Comparison of ENCODE assay signal across 17 cellular contexts in genomic region chrX:153688071-153688470, GRCh38. TPM values are rescaled to one million over a fixed set of nuclear protein-coding genes. Genes with fewer than 3 reads are reported as not detected.
A peak's percentile ranks its signal among the peaks of the same experiment; 100 is the strongest.
DNase-seq lines count a peak whose midpoint lies in the region; ATAC-seq and TF ChIP-seq lines count a peak whose summit lies in the region.
"Had no signal": no experiment of that assay in that cellular context is flagged by ENCODE, and none has a peak within 500 bp of the region (broad histone marks: within the 10 kb centered on the region; RNA-seq: fewer than 3 reads in every experiment).

No MANE protein-coding gene starts in this region.

- H3K4me1 ChIP-seq in body of pancreas (peaks cover 13% of the 10 kb centered on the region), upper lobe of right lung (no peaks in the 10 kb centered on the region)

- H3K27me3 Mint-ChIP-seq in natural killer cell treated with Interleukin-12 subunit alpha and Interleukin-12 subunit beta and Interleukin-15 and Interleukin-18, amount 100 ng/mL, for 72 hours, result peaks cover 0 to 5% of the 10 kb centered on the region in 2 donors

- H3K27ac Mint-ChIP-seq in natural killer cell treated with Interleukin-12 subunit alpha and Interleukin-12 subunit beta and Interleukin-15 and Interleukin-18, amount 100 ng/mL, for 72 hours, result no peak overlapping the region
- H3K27ac Mint-ChIP-seq: activated naive CD4-positive, alpha-beta T cell treated with anti-CD3 and anti-CD28 coated beads, Interleukin-2, amount 10 ng/mL, durations not matched to agents 7 days and 5 days; GM23338; IgD-negative memory B cell; type B pancreatic cell had no signal

- TF ChIP-seq POLR2A in body of pancreas (IDR thresholded peaks at IDR 0.05), result no peak

- no peaks in the 10 kb centered on the region for H3K9me3 ChIP-seq in body of pancreas
- H3K9me3 ChIP-seq in upper lobe of right lung, result no peaks in the 10 kb centered on the region

- peak overlapping the region; percentile 53 for H3K4me3 Mint-ChIP-seq in natural killer cell treated with Interleukin-12 subunit alpha and Interleukin-12 subunit beta and Interleukin-15 and Interleukin-18, amount 100 ng/mL, for 72 hours

- H3K36me3 ChIP-seq in body of pancreas (replicated peaks in 1 of 2; ENCODE audit: insufficient read depth in 1 of 2, low read depth in 2 of 2) (no peaks in the 10 kb centered on the region), upper lobe of right lung (no peaks in the 10 kb centered on the region)
- H3K36me3 ChIP-seq: cardiac muscle cell had no signal

- H3K4me3 ChIP-seq in body of pancreas (no peak overlapping the region), dorsolateral prefrontal cortex (peak overlapping the region in 6 of 59 donors; percentile 33 to 73 (median 68)), upper lobe of right lung (no peak overlapping the region)

- DNase-seq in DMS53 (lab: John Stamatoyannopoulos, UW), result peak; percentile 56
- DNase-seq in DMS53 treated with DMSO at 0.1 percent for 48 hours (lab: John Stamatoyannopoulos, UW; ENCODE audit: unreplicated experiment), result no peak
- peak; percentile 27 for DNase-seq in GM03348 (ENCODE audit: low spot score)
- DNase-seq in body of pancreas, result no peak
- DNase-seq in natural killer cell treated with Interleukin-12 subunit alpha and Interleukin-12 subunit beta and Interleukin-15 and Interleukin-18, amount 100 ng/mL, for 72 hours (ENCODE audit: low spot score), result no peak
- no peak for DNase-seq in dorsolateral prefrontal cortex
- DNase-seq in upper lobe of right lung, result no peak
- DNase-seq: foreskin melanocyte had no signal

- WGBS in body of pancreas, 2 donors, result 0% methylated on average over 4 of the region's 69 CpGs; no CpG with 5 or more reads in 1 of the 2 donors

- intact Hi-C loops in body of pancreas (cut with DNase I) (no loop called here), dorsolateral prefrontal cortex (cut with DNase I) (no loop called here), upper lobe of right lung (cut with DNase I) (no loop called here)

- no peaks in the 10 kb centered on the region for H3K9me3 Mint-ChIP-seq in natural killer cell treated with Interleukin-12 subunit alpha and Interleukin-12 subunit beta and Interleukin-15 and Interleukin-18, amount 100 ng/mL, for 72 hours
- H3K9me3 Mint-ChIP-seq: activated naive CD4-positive, alpha-beta T cell treated with anti-CD3 and anti-CD28 coated beads, Interleukin-2, amount 10 ng/mL, durations not matched to agents 7 days and 5 days; IgD-negative memory B cell; type B pancreatic cell had no signal

- H3K27me3 ChIP-seq in body of pancreas (no peaks in the 10 kb centered on the region), dorsolateral prefrontal cortex (peaks cover 0 to 56% (median 6%) of the 10 kb centered on the region in 45 donors), upper lobe of right lung (no peaks in the 10 kb centered on the region)
- H3K27me3 ChIP-seq: cardiac muscle cell had no signal

- no peaks in the 10 kb centered on the region for H3K36me3 Mint-ChIP-seq in natural killer cell treated with Interleukin-12 subunit alpha and Interleukin-12 subunit beta and Interleukin-15 and Interleukin-18, amount 100 ng/mL, for 72 hours
- H3K36me3 Mint-ChIP-seq: activated naive CD4-positive, alpha-beta T cell treated with anti-CD3 and anti-CD28 coated beads, Interleukin-2, amount 10 ng/mL, durations not matched to agents 7 days and 5 days; IgD-negative memory B cell; type B pancreatic cell had no signal

- H3K4me1 Mint-ChIP-seq in natural killer cell treated with Interleukin-12 subunit alpha and Interleukin-12 subunit beta and Interleukin-15 and Interleukin-18, amount 100 ng/mL, for 72 hours (ENCODE audit: low read depth in 2 of 2), result no peaks in the 10 kb centered on the region
- H3K4me1 Mint-ChIP-seq: IgD-negative memory B cell had no signal

- ATAC-seq in body of pancreas (peak; percentile 37), upper lobe of right lung (no peak), GM18868 (IDR thresholded peaks at IDR 0.05; ENCODE audit: unreplicated experiment) (no peak)
- ATAC-seq in natural killer cell treated with Interleukin-12 subunit alpha and Interleukin-12 subunit beta and Interleukin-15 and Interleukin-18, amount 100 ng/mL, for 72 hours, result peak; percentile 32 to 33

- TF ChIP-seq CTCF in body of pancreas (IDR thresholded peaks at IDR 0.05) (no peak), dorsolateral prefrontal cortex (IDR thresholded peaks at IDR 0.05 in 54 of 56, conservative IDR thresholded peaks at IDR 0.05 in 2 of 56; ENCODE audit: low read depth in 1 of 56, partially characterized antibody in 56 of 56) (no peak), upper lobe of right lung (IDR thresholded peaks at IDR 0.05) (no peak)

- H3K27ac ChIP-seq in body of pancreas (no peak overlapping the region), dorsolateral prefrontal cortex (no peak overlapping the region), upper lobe of right lung (no peak overlapping the region)
- H3K27ac ChIP-seq: SK-N-MC had no signal

RNA-seq across cellular contexts. Expression of gene SLC6A8, which starts 0.3 kb away (rescaled TPM):
- 10 to 100 TPM; 11.7 to 18.5 TPM for total RNA-seq in body of pancreas
- total RNA-seq in natural killer cell treated with Interleukin-12 subunit alpha and Interleukin-12 subunit beta and Interleukin-15 and Interleukin-18, amount 100 ng/mL, for 72 hours, result 1 to 10 TPM; 2.3 to 4.1 TPM
- 100 to 1,000 TPM in 116 of 120 experiments, 10 to 100 TPM in 4; 86.4 to 357 (median 144) TPM for total RNA-seq in dorsolateral prefrontal cortex
- total RNA-seq in upper lobe of right lung, result 8.0 TPM

RNA-seq across cellular contexts. Expression of gene PNCK, which starts 14.5 kb away (rescaled TPM):
- not detected for total RNA-seq in body of pancreas
- not detected for total RNA-seq in natural killer cell treated with Interleukin-12 subunit alpha and Interleukin-12 subunit beta and Interleukin-15 and Interleukin-18, amount 100 ng/mL, for 72 hours
- total RNA-seq in dorsolateral prefrontal cortex, result 100 to 1,000 TPM in 97 of 120 experiments, 10 to 100 TPM in 23; 27.4 to 186 (median 123) TPM
- 0.72 TPM for total RNA-seq in upper lobe of right lung

RNA-seq across cellular contexts. Expression of gene BCAP31, which starts 36.1 kb away (rescaled TPM):
- total RNA-seq in body of pancreas (10 to 100 TPM; 64.6 TPM), dorsolateral prefrontal cortex (100 to 1,000 TPM; 115 to 220 (median 178) TPM), upper lobe of right lung (233 TPM)
- 100 to 1,000 TPM; 156 to 159 TPM for total RNA-seq in natural killer cell treated with Interleukin-12 subunit alpha and Interleukin-12 subunit beta and Interleukin-15 and Interleukin-18, amount 100 ng/mL, for 72 hours

RNA-seq across cellular contexts. Expression of gene ABCD1, which starts 36.6 kb away (rescaled TPM):
- total RNA-seq in body of pancreas (10 to 100 TPM; 11.2 to 31.6 TPM), dorsolateral prefrontal cortex (1 to 10 TPM; 2.4 to 8.3 (median 4.5) TPM), upper lobe of right lung (15.1 TPM)
- total RNA-seq in natural killer cell treated with Interleukin-12 subunit alpha and Interleukin-12 subunit beta and Interleukin-15 and Interleukin-18, amount 100 ng/mL, for 72 hours, result 10 to 100 TPM in 1 of 2 donors, 1 to 10 TPM in 1; 7.4 to 12.2 TPM

RNA-seq across cellular contexts. Expression of gene DUSP9, which starts 41.1 kb away (rescaled TPM):
- total RNA-seq in body of pancreas, result not detected
- total RNA-seq in natural killer cell treated with Interleukin-12 subunit alpha and Interleukin-12 subunit beta and Interleukin-15 and Interleukin-18, amount 100 ng/mL, for 72 hours, result not detected
- total RNA-seq in dorsolateral prefrontal cortex, result 10 to 100 TPM in 2 of 120 experiments, 1 to 10 TPM in 117, under 1 TPM in 1; 0.93 to 13.7 (median 3.5) TPM
- not detected for total RNA-seq in upper lobe of right lung
- total RNA-seq: mononuclear cell, posterior vena cava had no signal

Comparison
In these comparisons a context has a peak if more than half of its experiments do, and no peak if none do; other contexts are left out.
1. DNase-seq: peak in DMS53 (single experiment) and GM03348 (single experiment); none in DMS53 treated with DMSO at 0.1 percent for 48 hours (single experiment), body of pancreas (0 of 4), natural killer cell treated with Interleukin-12 subunit alpha and Interleukin-12 subunit beta and Interleukin-15 and Interleukin-18, amount 100 ng/mL, for 72 hours (single experiment), dorsolateral prefrontal cortex (0 of 10) and upper lobe of right lung (single experiment).
2. ATAC-seq: peak in body of pancreas (single experiment) and natural killer cell treated with Interleukin-12 subunit alpha and Interleukin-12 subunit beta and Interleukin-15 and Interleukin-18, amount 100 ng/mL, for 72 hours (2 of 2); none in upper lobe of right lung (single experiment) and GM18868 (single experiment).
3. RNA of gene PNCK, which starts 14.5 kb away (total RNA-seq): 27.4 to 186 TPM in dorsolateral prefrontal cortex; 0.72 TPM in upper lobe of right lung (single experiment), not detected in natural killer cell treated with Interleukin-12 subunit alpha and Interleukin-12 subunit beta and Interleukin-15 and Interleukin-18, amount 100 ng/mL, for 72 hours and not detected in body of pancreas; every median in the first group is over 10 times any median in the second.